Comparison of ENCODE assay signal across 1 cellular context in genomic region chr18:48678237-48679115, GRCh38.
TF ChIP-seq lines count a peak whose summit lies in the region.

No MANE protein-coding gene starts in this region.

TF ChIP-seq in GM12878, 131 proteins besides CTCF, POLR2A, EP300 and RAD21 (continued from another document):
- TF ChIP-seq ZBTB40 (IDR thresholded peaks at IDR 0.05; ENCODE audit: borderline replicate concordance): peak; percentile 42
- no peak for TF ChIP-seq E2F8 (IDR thresholded peaks at IDR 0.05; ENCODE audit: low read depth, partially characterized antibody)
- no peak for TF ChIP-seq SMARCA5 (IDR thresholded peaks at IDR 0.05)
- no peak for TF ChIP-seq CEBPZ (IDR thresholded peaks at IDR 0.05; ENCODE audit: low read depth, low read length)
- TF ChIP-seq GATAD2B (conservative IDR thresholded peaks at IDR 0.05; ENCODE audit: low read depth): no peak
TF ChIP-seq in GM12878: peak in this region for 1.
